In genomic region chr21:32113486-32113885, GRCh38 we compare ENCODE assay signal across 8 cellular contexts.
"Had no signal": no experiment of that assay in that cellular context is flagged by ENCODE, and none has a peak within 500 bp of the region (broad histone marks: within the 10 kb centered on the region; RNA-seq: fewer than 3 reads in every experiment).

No MANE protein-coding gene starts in this region.

- FAIRE-seq: HepG2, HTR-8/SVneo, K562 had no signal

- ATAC-seq: HepG2, K562 had no signal

- H3K27ac Mint-ChIP-seq: IgD-negative memory B cell had no signal

- H3K9me3 Mint-ChIP-seq: IgD-negative memory B cell had no signal

- DNase-seq: IMR-90, KBM-7, KG1 had no signal

- H3K4me1 Mint-ChIP-seq: IgD-negative memory B cell had no signal

- H3K4me3 Mint-ChIP-seq: IgD-negative memory B cell had no signal

- H3K27ac ChIP-seq: HL-60 had no signal

- H3K4me3 ChIP-seq: K562 had no signal
